9 cellular contexts compared by ENCODE assay signal in genomic region chr12:95623554-95624170, GRCh38.
DNase-seq lines count a peak whose midpoint lies in the region; ATAC-seq and TF ChIP-seq lines count a peak whose summit lies in the region.
"Had no signal": no experiment of that assay in that cellular context is flagged by ENCODE, and none has a peak within 500 bp of the region (broad histone marks: within the 10 kb centered on the region; RNA-seq: fewer than 3 reads in every experiment).

No MANE protein-coding gene starts in this region.

- H2BK20ac ChIP-seq in IMR-90 (ENCODE audit: low read depth, low read length), result peak overlapping the region; percentile 77

- no peaks in the 10 kb centered on the region for H3K27me3 ChIP-seq in IMR-90 (ENCODE audit: control insufficient read depth, insufficient read depth, low read length)
- no peaks in the 10 kb centered on the region for H3K27me3 ChIP-seq in naive thymus-derived CD4-positive, alpha-beta T cell (ENCODE audit: control insufficient read depth in 2 of 2, insufficient read depth in 2 of 2, low read length in 2 of 2)

- H2AFZ ChIP-seq in IMR-90 (replicated peaks; ENCODE audit: low read length, poor library complexity), result peak overlapping the region; percentile 59

- H3K27ac Mint-ChIP-seq in naive thymus-derived CD4-positive, alpha-beta T cell, result no peak overlapping the region

- H2AK9ac ChIP-seq in IMR-90 (replicated peaks; ENCODE audit: low read depth, low read length, poor library complexity), result no peak overlapping the region

- dilution Hi-C loops in IMR-90 (cut with HindIII; ENCODE audit: low sequenced_read_pairs, unreplicated experiment), result no loop called here

- H3K4me1 ChIP-seq in IMR-90 (ENCODE audit: control insufficient read depth, insufficient read depth, low read length), result peaks cover 3% of the 10 kb centered on the region
- no peaks in the 10 kb centered on the region for H3K4me1 ChIP-seq in naive thymus-derived CD4-positive, alpha-beta T cell (ENCODE audit: control insufficient read depth in 2 of 2, insufficient read depth in 2 of 2, low read length in 2 of 2)

- no peak for TF ChIP-seq POLR2A in IMR-90 (IDR thresholded peaks at IDR 0.05; ENCODE audit: low read depth, low read length)

- H3K4ac ChIP-seq in IMR-90 (ENCODE audit: low read depth, low read length), result peak overlapping the region; percentile 85

- peak; percentile 73 for TF ChIP-seq RAD21 in IMR-90 (IDR thresholded peaks at IDR 0.05; ENCODE audit: low read length)

- H2BK120ac ChIP-seq in IMR-90 (ENCODE audit: low read depth, low read length), result peak overlapping the region; percentile 90

- H3K23ac ChIP-seq in IMR-90 (ENCODE audit: low read depth, low read length), result no peak overlapping the region

- CTCF ChIA-PET in IMR-90 (lab: Yijun Ruan, JAX), result no interaction called here
- CTCF ChIA-PET in naive thymus-derived CD4-positive, alpha-beta T cell (lab: Charles Lee), result no interaction called here

- H3K9me3 ChIP-seq in IMR-90 (ENCODE audit: control insufficient read depth, insufficient read depth, low read length), result no peaks in the 10 kb centered on the region
- no peaks in the 10 kb centered on the region for H3K9me3 ChIP-seq in naive thymus-derived CD4-positive, alpha-beta T cell (ENCODE audit: control insufficient read depth in 2 of 3, low read length in 3 of 3)

- TF ChIP-seq CTCF in IMR-90 (conservative IDR thresholded peaks at IDR 0.05; ENCODE audit: low read depth, low read length), result peak; percentile 77

- no peaks in the 10 kb centered on the region for H3K36me3 Mint-ChIP-seq in naive thymus-derived CD4-positive, alpha-beta T cell

- peak overlapping the region; percentile 90 for H4K91ac ChIP-seq in IMR-90 (ENCODE audit: insufficient read depth, low read depth, low read length)

- no peak overlapping the region; the same call in 1 of the 2 replicates for H4K5ac ChIP-seq in IMR-90 (ENCODE audit: low read depth, low read length)

- H3K4me3 ChIP-seq in IMR-90 (ENCODE audit: insufficient read depth, low read depth, low read length), result no peak overlapping the region
- no peak overlapping the region for H3K4me3 ChIP-seq in naive thymus-derived CD4-positive, alpha-beta T cell (ENCODE audit: low read length)

- H3K4me3 Mint-ChIP-seq in naive thymus-derived CD4-positive, alpha-beta T cell, result no peak overlapping the region
- H3K4me3 Mint-ChIP-seq: central memory CD8-positive, alpha-beta T cell had no signal

- DNase-seq in NCI-H345 (lab: John Stamatoyannopoulos, UW) (peak; percentile 39), NCI-H345 treated with DMSO at 0.1 percent for 48 hours (lab: John Stamatoyannopoulos, UW; ENCODE audit: unreplicated experiment) (no peak), IMR-90 (peak; percentile 89), fibroblast of gingiva (ENCODE audit: low read depth) (peak; percentile 88)
- peak; percentile 12 to 23 for DNase-seq in activated CD4-positive, alpha-beta T cell treated with anti-CD3 and anti-CD28 coated beads for 4 hours
- DNase-seq in naive thymus-derived CD4-positive, alpha-beta T cell, result no peak

- in situ Hi-C loops in IMR-90 (cut with MboI; ENCODE audit: low sequenced_read_pairs), result loop anchor here (25.0 kb wide), 1 partner anchor 589 kb away; no protein-coding TSS in a partner anchor

- POLR2A ChIA-PET in IMR-90 (lab: Charles Lee; ENCODE audit: unreplicated experiment), result no interaction called here
- POLR2A ChIA-PET in naive thymus-derived CD4-positive, alpha-beta T cell (lab: Charles Lee), result no interaction called here

- no TSS peak for BruUV-seq in IMR-90 (replicated peaks; lab: Mats Ljungman, UMichigan)

- H3K9me3 Mint-ChIP-seq in naive thymus-derived CD4-positive, alpha-beta T cell, result peaks cover 0 to 2% (median 0%) of the 10 kb centered on the region in 11 donors
- H3K9me3 Mint-ChIP-seq: central memory CD8-positive, alpha-beta T cell had no signal

- 64% methylated on average over 4 of the region's 18 CpGs; no CpG with 5 or more reads in 1 of the 2 experiments for WGBS in IMR-90 (ENCODE audit: extremely low coverage in 2 of 2, insufficient read length in 1 of 2), 2 experiments

- H3K14ac ChIP-seq in IMR-90 (replicated peaks; ENCODE audit: low read depth, low read length), result 0 out of 2 replicates have a peak overlapping the region, but pooled peaks have one; percentile 42

- intact Hi-C loops in IMR-90 (cut with micrococcal nuclease), result loop anchor here (1.0 to 5.0 kb wide), 3 partner anchors 41 to 192 kb away; no protein-coding TSS in a partner anchor
- intact Hi-C loops in naive thymus-derived CD4-positive, alpha-beta T cell (cut with micrococcal nuclease), result loop anchor here in 1 of 2 donors (10.0 kb wide), 1 partner anchor 191 kb away; no protein-coding TSS in a partner anchor

- peak overlapping the region; percentile 21; the same call in 1 of the 2 replicates for H2AK5ac ChIP-seq in IMR-90 (ENCODE audit: low read depth, low read length)

- H3K27ac ChIP-seq in IMR-90 (ENCODE audit: insufficient read depth, low read length), result peak overlapping the region; percentile 31; the same call in 1 of the 2 replicates
- H3K27ac ChIP-seq in naive thymus-derived CD4-positive, alpha-beta T cell (ENCODE audit: low read depth, low read length), result no peak overlapping the region

- peaks cover 0 to 24% (median 0%) of the 10 kb centered on the region in 5 donors for H3K27me3 Mint-ChIP-seq in naive thymus-derived CD4-positive, alpha-beta T cell
- H3K27me3 Mint-ChIP-seq: central memory CD8-positive, alpha-beta T cell had no signal

- H3K4me2 ChIP-seq in IMR-90 (ENCODE audit: low read depth, low read length), result no peak overlapping the region

- H2BK15ac ChIP-seq in IMR-90 (ENCODE audit: low read depth, low read length), result 0 out of 3 replicates have a peak overlapping the region, but pooled peaks have one; percentile 12

- no peaks in the 10 kb centered on the region; the same call in 1 of the 2 replicates for H3K9me1 ChIP-seq in IMR-90 (ENCODE audit: insufficient read depth, low read length)

- H3K9ac ChIP-seq in IMR-90 (ENCODE audit: low read depth, low read length), result no peak overlapping the region

- no peaks in the 10 kb centered on the region for H3K79me1 ChIP-seq in IMR-90 (ENCODE audit: low read depth in 1 of 2, low read length in 2 of 2)

- peak; percentile 95 for ATAC-seq in IMR-90 (ENCODE audit: low read depth)
- peak; percentile 61 for ATAC-seq in naive thymus-derived CD4-positive, alpha-beta T cell
- ATAC-seq in HG03460 (IDR thresholded peaks at IDR 0.05; ENCODE audit: unreplicated experiment), result no peak
- no peak for ATAC-seq in GM21619 (IDR thresholded peaks at IDR 0.05; ENCODE audit: unreplicated experiment)

- H4K8ac ChIP-seq in IMR-90 (ENCODE audit: low read depth in 2 of 2, low read length in 2 of 2), result peak overlapping the region; percentile 2 to 62; a peak in 2 of 4 replicates

- no peak overlapping the region for H2BK5ac ChIP-seq in IMR-90 (ENCODE audit: low read depth, low read length, poor library complexity, severe bottlenecking)

- H3K18ac ChIP-seq in IMR-90 (ENCODE audit: low read depth, low read length), result no peak overlapping the region; the same call in 1 of the 2 replicates

- no peaks in the 10 kb centered on the region for H4K20me1 ChIP-seq in IMR-90 (ENCODE audit: insufficient read depth, low read length)

- H3K36me3 ChIP-seq in IMR-90 (ENCODE audit: control insufficient read depth, insufficient read depth, low read length), result no peaks in the 10 kb centered on the region
- no peaks in the 10 kb centered on the region for H3K36me3 ChIP-seq in naive thymus-derived CD4-positive, alpha-beta T cell (ENCODE audit: control insufficient read depth in 2 of 3, insufficient read depth in 3 of 3, low read length in 3 of 3)

- no peaks in the 10 kb centered on the region for H3K4me1 Mint-ChIP-seq in naive thymus-derived CD4-positive, alpha-beta T cell
- H3K4me1 Mint-ChIP-seq: central memory CD8-positive, alpha-beta T cell had no signal

- H3K56ac ChIP-seq in IMR-90 (ENCODE audit: extremely low read depth, insufficient read depth, low read length), result no peak overlapping the region

TF ChIP-seq in IMR-90, 13 proteins besides CTCF, POLR2A, EP300 and RAD21:
- TF ChIP-seq RCOR1 (IDR thresholded peaks at IDR 0.05; ENCODE audit: insufficient replicate concordance, low read length) (no peak), CEBPB (IDR thresholded peaks at IDR 0.05; ENCODE audit: low read depth, low read length) (peak; percentile 79), MAZ (IDR thresholded peaks at IDR 0.05; ENCODE audit: borderline replicate concordance, low read depth, low read length) (0 out of 2 replicates have a peak, but pooled peaks have one; percentile 29), BHLHE40 (IDR thresholded peaks at IDR 0.05; ENCODE audit: low read depth, low read length) (no peak), SMC3 (IDR thresholded peaks at IDR 0.05; ENCODE audit: low read depth, low read length) (peak; percentile 56)

Comparison
In these comparisons a context has a peak if more than half of its experiments do, and no peak if none do; other contexts are left out.
1. DNase-seq: peak in NCI-H345 (single experiment), IMR-90 (single experiment), activated CD4-positive, alpha-beta T cell treated with anti-CD3 and anti-CD28 coated beads for 4 hours (2 of 2) and fibroblast of gingiva (single experiment); none in NCI-H345 treated with DMSO at 0.1 percent for 48 hours (single experiment) and naive thymus-derived CD4-positive, alpha-beta T cell (0 of 9).
2. ATAC-seq: peak in IMR-90 (single experiment) and naive thymus-derived CD4-positive, alpha-beta T cell (single experiment); none in HG03460 (single experiment) and GM21619 (single experiment).